18 cellular contexts compared by ENCODE assay signal in the genomic region with DNA sequence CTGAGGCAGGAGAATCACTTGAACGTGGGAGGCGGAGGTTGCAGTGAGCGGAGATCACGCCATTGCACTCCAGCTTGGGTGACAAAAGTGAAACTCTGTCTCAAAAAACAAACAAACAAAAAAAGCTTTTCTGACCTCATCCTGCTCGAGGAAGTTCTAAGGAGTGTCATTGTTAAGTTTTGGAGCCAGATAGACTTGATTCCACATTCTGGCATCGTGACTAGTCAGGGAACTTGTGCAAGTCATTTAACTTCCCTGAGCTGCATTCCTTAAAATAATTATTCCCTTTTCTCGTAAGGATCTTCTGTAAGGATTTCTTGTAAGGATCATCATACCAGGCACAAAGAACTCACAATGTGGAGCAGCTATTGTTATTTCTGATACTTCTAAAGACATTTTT. TPM values are rescaled to one million over a fixed set of nuclear protein-coding genes. Genes with fewer than 3 reads are reported as not detected.
DNase-seq lines count a peak whose midpoint lies in the region; ATAC-seq and TF ChIP-seq lines count a peak whose summit lies in the region.
"Had no signal": no experiment of that assay in that cellular context is flagged by ENCODE, and none has a peak within 500 bp of the region (broad histone marks: within the 10 kb centered on the region; RNA-seq: fewer than 3 reads in every experiment).

No MANE protein-coding gene starts in this region.

- ATAC-seq in WTC11 = no peak

- H3K4me1 Mint-ChIP-seq in WTC11 (peaks cover 22% of the 10 kb centered on the region), type B pancreatic cell (ENCODE audit: unreplicated experiment) (peaks cover 13% of the 10 kb centered on the region)
- H3K4me1 Mint-ChIP-seq in T-helper 2 cell treated with Interferon-gamma antibody and Interleukin-4, amounts not matched to agents 5 μg/mL and 100 μg/mL, for 36 hours (ENCODE audit: low read depth) = no peaks in the 10 kb centered on the region

- H3K36me3 Mint-ChIP-seq in WTC11 = no peaks in the 10 kb centered on the region
- H3K36me3 Mint-ChIP-seq in type B pancreatic cell = peaks cover 13% of the 10 kb centered on the region
- no peaks in the 10 kb centered on the region for H3K36me3 Mint-ChIP-seq in T-helper 2 cell treated with Interferon-gamma antibody and Interleukin-4, amounts not matched to agents 5 μg/mL and 100 μg/mL, for 36 hours (ENCODE audit: low read depth)

- TF ChIP-seq CTCF in WTC11 (IDR thresholded peaks at IDR 0.05) (no peak), type B pancreatic cell (conservative IDR thresholded peaks at IDR 0.05) (no peak)

- DNase-seq in GM03348 (ENCODE audit: low spot score) (peak; percentile 38), WTC11 (ENCODE audit: low spot score) (no peak), fibroblast of peridontal ligament (ENCODE audit: extremely low read depth) (peak; percentile 33), type B pancreatic cell (ENCODE audit: extremely low spot score, unreplicated experiment) (no peak), NCI-H526 (lab: John Stamatoyannopoulos, UW) (no peak), germinal center (ENCODE audit: low spot score) (no peak)
- no peak for DNase-seq in T-helper 2 cell treated with Interferon-gamma antibody and Interleukin-4, amounts not matched to agents 5 μg/mL and 100 μg/mL, for 36 hours (ENCODE audit: low spot score)
- DNase-seq: BE2C; CD4-positive, alpha-beta T cell; KBM-7; MV-4-11; NCI-H1417; NCI-H2029; NCI-H2171; NCI-H446; NCI-H748 treated with DMSO at 0.1 percent for 48 hours; OCI-M1; SIG-M5 had no signal

- no peak overlapping the region for H3K4me3 Mint-ChIP-seq in WTC11
- no peak overlapping the region for H3K4me3 Mint-ChIP-seq in type B pancreatic cell
- H3K4me3 Mint-ChIP-seq in T-helper 2 cell treated with Interferon-gamma antibody and Interleukin-4, amounts not matched to agents 5 μg/mL and 100 μg/mL, for 36 hours = no peak overlapping the region
- H3K4me3 Mint-ChIP-seq: CD4-positive, alpha-beta T cell had no signal

- H3K27ac Mint-ChIP-seq in WTC11 (0 out of 2 replicates have a peak overlapping the region, but pooled peaks have one; percentile 31), type B pancreatic cell (peak overlapping the region; percentile 69)
- H3K27ac Mint-ChIP-seq in T-helper 2 cell treated with Interferon-gamma antibody and Interleukin-4, amounts not matched to agents 5 μg/mL and 100 μg/mL, for 36 hours = no peak overlapping the region
- H3K27ac Mint-ChIP-seq: CD4-positive, alpha-beta T cell had no signal

- POLR2A ChIA-PET in WTC11 (lab: Charles Lee) = no interaction called here

- CTCF ChIA-PET in WTC11 (lab: Charles Lee) = no interaction called here

- H3K27me3 Mint-ChIP-seq in WTC11 (ENCODE audit: low read depth) = no peaks in the 10 kb centered on the region
- H3K27me3 Mint-ChIP-seq in type B pancreatic cell = no peaks in the 10 kb centered on the region
- H3K27me3 Mint-ChIP-seq in T-helper 2 cell treated with Interferon-gamma antibody and Interleukin-4, amounts not matched to agents 5 μg/mL and 100 μg/mL, for 36 hours (ENCODE audit: low read depth) = peaks cover 2% of the 10 kb centered on the region
- H3K27me3 Mint-ChIP-seq: CD4-positive, alpha-beta T cell had no signal

- H3K9me3 Mint-ChIP-seq in WTC11 = no peaks in the 10 kb centered on the region
- H3K9me3 Mint-ChIP-seq in type B pancreatic cell = no peaks in the 10 kb centered on the region
- H3K9me3 Mint-ChIP-seq in T-helper 2 cell treated with Interferon-gamma antibody and Interleukin-4, amounts not matched to agents 5 μg/mL and 100 μg/mL, for 36 hours = no peaks in the 10 kb centered on the region
- H3K9me3 Mint-ChIP-seq: CD4-positive, alpha-beta T cell had no signal

TF ChIP-seq in WTC11, 78 proteins besides CTCF, POLR2A, EP300 and RAD21:
- TF ChIP-seq, protein P1, sequence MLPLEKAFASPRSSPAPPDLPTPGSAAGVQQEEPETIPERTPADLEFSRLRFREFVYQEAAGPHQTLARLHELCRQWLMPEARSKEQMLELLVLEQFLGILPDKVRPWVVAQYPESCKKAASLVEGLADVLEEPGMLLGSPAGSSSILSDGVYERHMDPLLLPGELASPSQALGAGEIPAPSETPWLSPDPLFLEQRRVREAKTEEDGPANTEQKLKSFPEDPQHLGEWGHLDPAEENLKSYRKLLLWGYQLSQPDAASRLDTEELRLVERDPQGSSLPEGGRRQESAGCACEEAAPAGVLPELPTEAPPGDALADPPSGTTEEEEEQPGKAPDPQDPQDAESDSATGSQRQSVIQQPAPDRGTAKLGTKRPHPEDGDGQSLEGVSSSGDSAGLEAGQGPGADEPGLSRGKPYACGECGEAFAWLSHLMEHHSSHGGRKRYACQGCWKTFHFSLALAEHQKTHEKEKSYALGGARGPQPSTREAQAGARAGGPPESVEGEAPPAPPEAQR (CRISPR knock-in tag; IDR thresholded peaks at IDR 0.05) = no peak
- TF ChIP-seq NR2C2 (CRISPR knock-in tag; IDR thresholded peaks at IDR 0.05) (no peak), GABPB1 (CRISPR knock-in tag; IDR thresholded peaks at IDR 0.05) (no peak), TCF7 (CRISPR knock-in tag; IDR thresholded peaks at IDR 0.05; ENCODE audit: low read depth) (no peak), GRHL2 (CRISPR knock-in tag; IDR thresholded peaks at IDR 0.05; ENCODE audit: insufficient replicate concordance, severe bottlenecking) (no peak), TEAD4 (CRISPR knock-in tag; IDR thresholded peaks at IDR 0.05) (no peak), SMAD4 (CRISPR knock-in tag; IDR thresholded peaks at IDR 0.05) (no peak), CBFB (CRISPR knock-in tag; IDR thresholded peaks at IDR 0.05; ENCODE audit: low read depth) (no peak), ATF1 (CRISPR knock-in tag; IDR thresholded peaks at IDR 0.05) (no peak), KAT7 (CRISPR knock-in tag; IDR thresholded peaks at IDR 0.05; ENCODE audit: borderline replicate concordance) (no peak), NFYB (CRISPR knock-in tag; conservative IDR thresholded peaks at IDR 0.05; ENCODE audit: low read depth) (no peak), NR3C1 (CRISPR knock-in tag; conservative IDR thresholded peaks at IDR 0.05; ENCODE audit: low read depth) (no peak), CREB1 (CRISPR knock-in tag; IDR thresholded peaks at IDR 0.05) (no peak), ATF6 (CRISPR knock-in tag; IDR thresholded peaks at IDR 0.05) (no peak)
- TF ChIP-seq, protein P2, sequence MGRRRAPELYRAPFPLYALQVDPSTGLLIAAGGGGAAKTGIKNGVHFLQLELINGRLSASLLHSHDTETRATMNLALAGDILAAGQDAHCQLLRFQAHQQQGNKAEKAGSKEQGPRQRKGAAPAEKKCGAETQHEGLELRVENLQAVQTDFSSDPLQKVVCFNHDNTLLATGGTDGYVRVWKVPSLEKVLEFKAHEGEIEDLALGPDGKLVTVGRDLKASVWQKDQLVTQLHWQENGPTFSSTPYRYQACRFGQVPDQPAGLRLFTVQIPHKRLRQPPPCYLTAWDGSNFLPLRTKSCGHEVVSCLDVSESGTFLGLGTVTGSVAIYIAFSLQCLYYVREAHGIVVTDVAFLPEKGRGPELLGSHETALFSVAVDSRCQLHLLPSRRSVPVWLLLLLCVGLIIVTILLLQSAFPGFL (CRISPR knock-in tag; IDR thresholded peaks at IDR 0.05; ENCODE audit: borderline replicate concordance) = no peak
- TF ChIP-seq, protein P3, sequence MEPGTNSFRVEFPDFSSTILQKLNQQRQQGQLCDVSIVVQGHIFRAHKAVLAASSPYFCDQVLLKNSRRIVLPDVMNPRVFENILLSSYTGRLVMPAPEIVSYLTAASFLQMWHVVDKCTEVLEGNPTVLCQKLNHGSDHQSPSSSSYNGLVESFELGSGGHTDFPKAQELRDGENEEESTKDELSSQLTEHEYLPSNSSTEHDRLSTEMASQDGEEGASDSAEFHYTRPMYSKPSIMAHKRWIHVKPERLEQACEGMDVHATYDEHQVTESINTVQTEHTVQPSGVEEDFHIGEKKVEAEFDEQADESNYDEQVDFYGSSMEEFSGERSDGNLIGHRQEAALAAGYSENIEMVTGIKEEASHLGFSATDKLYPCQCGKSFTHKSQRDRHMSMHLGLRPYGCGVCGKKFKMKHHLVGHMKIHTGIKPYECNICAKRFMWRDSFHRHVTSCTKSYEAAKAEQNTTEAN (CRISPR knock-in tag; IDR thresholded peaks at IDR 0.05) = no peak

RNA-seq across cellular contexts. Expression of gene SNX24, which starts 26.3 kb away (rescaled TPM):
- total RNA-seq in WTC11 (2021) (14.0 to 15.8 TPM (median 15.5 TPM) in 3 replicates), type B pancreatic cell (ENCODE audit: low replicate concordance) (13.6 and 14.8 TPM in 2 replicates)

Comparison
In these comparisons a context has a peak if more than half of its experiments do, and no peak if none do; other contexts are left out.
1. DNase-seq: peak in GM03348 (single experiment) and fibroblast of peridontal ligament (single experiment); none in WTC11 (single experiment), type B pancreatic cell (single experiment), T-helper 2 cell treated with Interferon-gamma antibody and Interleukin-4, amounts not matched to agents 5 μg/mL and 100 μg/mL, for 36 hours (single experiment), NCI-H526 (0 of 2) and germinal center (single experiment).